Comparison of ENCODE assay signal across 27 cellular contexts in the genomic region with DNA sequence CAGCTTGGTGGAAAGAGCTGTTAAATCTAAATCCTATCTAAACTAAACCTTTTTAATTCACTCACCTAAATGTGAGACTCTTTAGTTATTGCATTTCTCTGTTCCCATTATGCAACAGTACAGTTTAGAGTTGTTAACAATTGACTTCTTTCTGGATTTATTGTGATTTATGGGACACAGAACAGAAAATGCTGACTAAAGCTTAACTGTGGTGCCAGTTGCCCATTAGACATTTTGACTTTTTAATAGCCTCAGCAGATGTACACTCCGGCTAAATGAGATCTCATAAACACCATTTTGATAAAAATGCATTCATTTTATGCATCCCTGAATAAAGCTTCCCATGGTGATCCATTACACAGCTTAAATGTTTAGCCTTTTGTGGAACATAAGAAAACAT.
"Had no signal": no experiment of that assay in that cellular context is flagged by ENCODE, and none has a peak within 500 bp of the region (broad histone marks: within the 10 kb centered on the region; RNA-seq: fewer than 3 reads in every experiment).

No MANE protein-coding gene starts in this region.

- H3K36me3 ChIP-seq: colonic mucosa, heart right ventricle, left ventricle myocardium inferior, lower lobe of right lung, prostate gland, spleen, tibial artery, upper lobe of left lung, uterus had no signal

- ATAC-seq: heart right ventricle; lower lobe of right lung; natural killer cell; sciatic nerve; stimulated activated memory B cell treated with anti-CD40 and anti-IgM and Interleukin-4, amounts not matched to agents 10 μg/mL and 1 μg/mL and 100 μg/mL, for 72 hours had no signal

- H3K4me1 ChIP-seq: colonic mucosa, left ventricle myocardium inferior, lower lobe of right lung, parathyroid adenoma, prostate gland, spleen, tibial artery, upper lobe of left lung had no signal

- H3K27me3 Mint-ChIP-seq: memory B cell; stimulated activated naive CD8-positive, alpha-beta T cell treated with anti-CD3 and anti-CD28 coated beads, Interleukin-15, Interleukin-2, amounts not matched to agents 100 ng/mL and 50 ng/mL, for 24 hours had no signal

- H3K27me3 ChIP-seq: colonic mucosa, heart right ventricle, spleen, tibial artery, upper lobe of left lung, uterus had no signal

- H3K27ac ChIP-seq: colonic mucosa, heart right ventricle, left ventricle myocardium inferior, lower lobe of right lung, parathyroid adenoma, prostate gland, spleen, tibial artery, upper lobe of left lung, uterus had no signal

- H3K79me2 ChIP-seq: parathyroid adenoma had no signal

- H3K9ac ChIP-seq: parathyroid adenoma had no signal

- H3K4me1 Mint-ChIP-seq: endodermal cell; memory B cell; natural killer cell; stimulated activated memory B cell treated with anti-CD40 and anti-IgM and Interleukin-4, amounts not matched to agents 10 μg/mL and 1 μg/mL and 100 μg/mL, for 72 hours had no signal

- H3K27ac Mint-ChIP-seq: endodermal cell; memory B cell; mesothelial cell of epicardium; natural killer cell; stimulated activated memory B cell treated with anti-CD40 and anti-IgM and Interleukin-4, amounts not matched to agents 10 μg/mL and 1 μg/mL and 100 μg/mL, for 72 hours; stimulated activated naive CD8-positive, alpha-beta T cell treated with anti-CD3 and anti-CD28 coated beads, Interleukin-15, Interleukin-2, amounts not matched to agents 100 ng/mL and 50 ng/mL, for 24 hours had no signal

- FAIRE-seq: endothelial cell of umbilical vein, frontal cortex, islet of Langerhans had no signal

- H3K4me3 ChIP-seq: colonic mucosa, heart right ventricle, left ventricle myocardium inferior, lower lobe of right lung, prostate gland, spleen, tibial artery, upper lobe of left lung, uterus had no signal

- DNase-seq: colonic mucosa; dermis blood vessel endothelial cell; endodermal cell; erythroblast; heart right ventricle; hypothalamus; left ventricle myocardium inferior; lower lobe of right lung; natural killer cell; retina; spleen; stimulated activated CD4-positive, alpha-beta T cell treated with anti-CD3 and anti-CD28 coated beads, Interleukin-15, amount 100 ng/mL, for 24 hours; stimulated activated CD4-positive, alpha-beta T cell treated with anti-CD3 and anti-CD28 coated beads, Interleukin-1b, Interleukin-23, amount 100 ng/mL, for 48 hours; stimulated activated CD4-positive, alpha-beta T cell treated with anti-CD3 and anti-CD28 coated beads, Interleukin-4, amount 100 ng/mL, for 24 hours; tibial artery; upper lobe of left lung; uterus had no signal

- H3K9me3 ChIP-seq: colonic mucosa, heart right ventricle, left ventricle myocardium inferior, lower lobe of right lung, prostate gland, spleen, upper lobe of left lung, uterus had no signal

- H3K36me3 Mint-ChIP-seq: memory B cell; mesothelial cell of epicardium; natural killer cell; stimulated activated memory B cell treated with anti-CD40 and anti-IgM and Interleukin-4, amounts not matched to agents 10 μg/mL and 1 μg/mL and 100 μg/mL, for 72 hours had no signal

- H3K9me3 Mint-ChIP-seq: endodermal cell; memory B cell; natural killer cell; stimulated activated memory B cell treated with anti-CD40 and anti-IgM and Interleukin-4, amounts not matched to agents 10 μg/mL and 1 μg/mL and 100 μg/mL, for 72 hours; stimulated activated naive CD8-positive, alpha-beta T cell treated with anti-CD3 and anti-CD28 coated beads, Interleukin-15, Interleukin-2, amounts not matched to agents 100 ng/mL and 50 ng/mL, for 24 hours had no signal

- H2AFZ ChIP-seq: parathyroid adenoma had no signal

- H3K4me3 Mint-ChIP-seq: endodermal cell; memory B cell; mesothelial cell of epicardium; natural killer cell; stimulated activated memory B cell treated with anti-CD40 and anti-IgM and Interleukin-4, amounts not matched to agents 10 μg/mL and 1 μg/mL and 100 μg/mL, for 72 hours; stimulated activated naive CD8-positive, alpha-beta T cell treated with anti-CD3 and anti-CD28 coated beads, Interleukin-15, Interleukin-2, amounts not matched to agents 100 ng/mL and 50 ng/mL, for 24 hours had no signal
